ENCODE assay signal across 14 cellular contexts in genomic region chr3:173275740-173276139, GRCh38.
DNase-seq lines count a peak whose midpoint lies in the region; ATAC-seq and TF ChIP-seq lines count a peak whose summit lies in the region.
"Had no signal": no experiment of that assay in that cellular context is flagged by ENCODE, and none has a peak within 500 bp of the region (broad histone marks: within the 10 kb centered on the region; RNA-seq: fewer than 3 reads in every experiment).

No MANE protein-coding gene starts in this region.

- no peak overlapping the region for H3K4me3 ChIP-seq in PC-3 (ENCODE audit: low read length)
- H3K4me3 ChIP-seq: esophagus squamous epithelium, stomach had no signal

- H3K27ac Mint-ChIP-seq in activated T-helper 2 cell treated with anti-CD3 and anti-CD28 coated beads, Interferon-gamma antibody, Interleukin-2, Interleukin-4, amounts not matched to agents 10 μg/mL and 5 μg/mL and 100 μg/mL, durations not matched to agents 14 hours and 24 hours and 36 hours = no peak overlapping the region
- H3K27ac Mint-ChIP-seq in nephron progenitor cell = no peak overlapping the region
- H3K27ac Mint-ChIP-seq: B cell; T-helper 1 cell treated with Interleukin-12 subunit alpha and Interleukin-12 subunit beta and Interleukin-4 antibody, amounts not matched to agents 30 μg/mL and 1 μg/mL, for 36 hours had no signal

- no peaks in the 10 kb centered on the region for H3K79me2 ChIP-seq in PC-3 (ENCODE audit: low read length)

- peak overlapping the region; percentile 14; the same call in 1 of the 2 replicates for H2AFZ ChIP-seq in PC-3 (ENCODE audit: low read length)

- no peak overlapping the region for H3K27ac ChIP-seq in PC-3 (ENCODE audit: low read length)
- H3K27ac ChIP-seq: brain microvascular endothelial cell, esophagus squamous epithelium, stomach had no signal

- H3K36me3 Mint-ChIP-seq in activated T-helper 2 cell treated with anti-CD3 and anti-CD28 coated beads, Interferon-gamma antibody, Interleukin-2, Interleukin-4, amounts not matched to agents 10 μg/mL and 5 μg/mL and 100 μg/mL, durations not matched to agents 14 hours and 24 hours and 36 hours (ENCODE audit: low read depth) = no peaks in the 10 kb centered on the region
- H3K36me3 Mint-ChIP-seq in nephron progenitor cell (ENCODE audit: low read depth) = no peaks in the 10 kb centered on the region

- no peaks in the 10 kb centered on the region for H3F3A ChIP-seq in PC-3 (ENCODE audit: low read length, unreplicated experiment)

- H3K9me3 ChIP-seq in PC-3 (ENCODE audit: low read length) = no peaks in the 10 kb centered on the region
- H3K9me3 ChIP-seq: esophagus squamous epithelium had no signal

- no peaks in the 10 kb centered on the region for H3K27me3 Mint-ChIP-seq in activated T-helper 2 cell treated with anti-CD3 and anti-CD28 coated beads, Interferon-gamma antibody, Interleukin-2, Interleukin-4, amounts not matched to agents 10 μg/mL and 5 μg/mL and 100 μg/mL, durations not matched to agents 14 hours and 24 hours and 36 hours (ENCODE audit: low read depth)
- peaks cover 5% of the 10 kb centered on the region for H3K27me3 Mint-ChIP-seq in nephron progenitor cell (ENCODE audit: low read depth, poor library complexity)
- H3K27me3 Mint-ChIP-seq: B cell had no signal

- TF ChIP-seq CTCF in PC-3 (conservative IDR thresholded peaks at IDR 0.05; ENCODE audit: low read depth, low read length) (peak; percentile 49), nephron progenitor cell (IDR thresholded peaks at IDR 0.05) (no peak)

- peaks cover 32% of the 10 kb centered on the region for H3K27me3 ChIP-seq in PC-3 (ENCODE audit: low read length)
- H3K27me3 ChIP-seq: brain microvascular endothelial cell, esophagus squamous epithelium, stomach had no signal

- no peaks in the 10 kb centered on the region for H4K20me1 ChIP-seq in PC-3 (ENCODE audit: low read length)

- DNase-seq in stimulated activated CD4-positive, alpha-beta T cell treated with anti-CD3 and anti-CD28 coated beads, Interleukin-15, amount 100 ng/mL, for 24 hours = peak; percentile 3
- no peak for DNase-seq in stimulated activated CD4-positive, alpha-beta T cell treated with anti-CD3 and anti-CD28 coated beads, Interleukin-2, amount 100 ng/mL, for 24 hours
- DNase-seq in PC-3 (peak; percentile 38), nephron progenitor cell (no peak), HCEC 1CT (no peak)
- no peak for DNase-seq in activated T-helper 2 cell treated with anti-CD3 and anti-CD28 coated beads, Interferon-gamma antibody, Interleukin-2, Interleukin-4, amounts not matched to agents 10 μg/mL and 5 μg/mL and 100 μg/mL, durations not matched to agents 14 hours and 24 hours and 36 hours (ENCODE audit: low spot score)
- DNase-seq in activated T-cell treated with anti-CD3 and anti-CD28 coated beads, Interleukin-2, amount 50 U/mL, for 48 hours = no peak
- DNase-seq: brain microvascular endothelial cell, esophagus squamous epithelium, stomach had no signal

- no peak overlapping the region for H3K4me3 Mint-ChIP-seq in activated T-helper 2 cell treated with anti-CD3 and anti-CD28 coated beads, Interferon-gamma antibody, Interleukin-2, Interleukin-4, amounts not matched to agents 10 μg/mL and 5 μg/mL and 100 μg/mL, durations not matched to agents 14 hours and 24 hours and 36 hours (ENCODE audit: low read depth)
- no peak overlapping the region for H3K4me3 Mint-ChIP-seq in nephron progenitor cell
- H3K4me3 Mint-ChIP-seq: B cell; neural crest cell; T-helper 1 cell treated with Interleukin-12 subunit alpha and Interleukin-12 subunit beta and Interleukin-4 antibody, amounts not matched to agents 30 μg/mL and 1 μg/mL, for 36 hours had no signal

- H3K4me1 ChIP-seq in PC-3 (ENCODE audit: insufficient read depth, low read length) = no peaks in the 10 kb centered on the region
- H3K4me1 ChIP-seq: esophagus squamous epithelium, stomach had no signal

- intact Hi-C loops in PC-3 (cut with micrococcal nuclease) = no loop called here
- intact Hi-C loops in activated T-helper 2 cell treated with anti-CD3 and anti-CD28 coated beads, Interferon-gamma antibody, Interleukin-2, Interleukin-4, amounts not matched to agents 10 μg/mL and 5 μg/mL and 100 μg/mL, durations not matched to agents 14 hours and 24 hours and 36 hours (cut with micrococcal nuclease) = no loop called here

- H3K9me3 Mint-ChIP-seq in activated T-helper 2 cell treated with anti-CD3 and anti-CD28 coated beads, Interferon-gamma antibody, Interleukin-2, Interleukin-4, amounts not matched to agents 10 μg/mL and 5 μg/mL and 100 μg/mL, durations not matched to agents 14 hours and 24 hours and 36 hours = peaks cover 10% of the 10 kb centered on the region
- peaks cover 7% of the 10 kb centered on the region for H3K9me3 Mint-ChIP-seq in nephron progenitor cell

- H3K4me1 Mint-ChIP-seq in activated T-helper 2 cell treated with anti-CD3 and anti-CD28 coated beads, Interferon-gamma antibody, Interleukin-2, Interleukin-4, amounts not matched to agents 10 μg/mL and 5 μg/mL and 100 μg/mL, durations not matched to agents 14 hours and 24 hours and 36 hours (ENCODE audit: low read depth) = no peaks in the 10 kb centered on the region
- H3K4me1 Mint-ChIP-seq in nephron progenitor cell = no peaks in the 10 kb centered on the region
- H3K4me1 Mint-ChIP-seq: B cell, neural crest cell had no signal

- POLR2A ChIA-PET in PC-3 (lab: Charles Lee; ENCODE audit: unreplicated experiment) = no interaction called here

- BruUV-seq in PC-3 (replicated peaks; lab: Mats Ljungman, UMichigan) = no TSS peak

- ATAC-seq in HG03159 (IDR thresholded peaks at IDR 0.05; ENCODE audit: unreplicated experiment) = peak; percentile 83
- no peak for ATAC-seq in PC-3

- CTCF ChIA-PET in PC-3 (lab: Charles Lee) = no interaction called here

- H3K9me2 ChIP-seq in PC-3 (replicated peaks; ENCODE audit: low read length) = no peaks in the 10 kb centered on the region

- H3K4me2 ChIP-seq in PC-3 (ENCODE audit: low read length) = no peak overlapping the region

- H3K36me3 ChIP-seq in PC-3 (ENCODE audit: low read depth, low read length) = no peaks in the 10 kb centered on the region
- H3K36me3 ChIP-seq: brain microvascular endothelial cell, esophagus squamous epithelium, stomach had no signal

- H3K9ac ChIP-seq in PC-3 (ENCODE audit: low read length) = no peak overlapping the region

Comparison
In these comparisons a context has a peak if more than half of its experiments do, and no peak if none do; other contexts are left out.
1. DNase-seq: peak in stimulated activated CD4-positive, alpha-beta T cell treated with anti-CD3 and anti-CD28 coated beads, Interleukin-15, amount 100 ng/mL, for 24 hours (single experiment) and PC-3 (single experiment); none in stimulated activated CD4-positive, alpha-beta T cell treated with anti-CD3 and anti-CD28 coated beads, Interleukin-2, amount 100 ng/mL, for 24 hours (0 of 2), activated T-helper 2 cell treated with anti-CD3 and anti-CD28 coated beads, Interferon-gamma antibody, Interleukin-2, Interleukin-4, amounts not matched to agents 10 μg/mL and 5 μg/mL and 100 μg/mL, durations not matched to agents 14 hours and 24 hours and 36 hours (single experiment), nephron progenitor cell (single experiment), activated T-cell treated with anti-CD3 and anti-CD28 coated beads, Interleukin-2, amount 50 U/mL, for 48 hours (0 of 2) and HCEC 1CT (single experiment).